1 cellular context compared by ENCODE assay signal in the genomic region with DNA sequence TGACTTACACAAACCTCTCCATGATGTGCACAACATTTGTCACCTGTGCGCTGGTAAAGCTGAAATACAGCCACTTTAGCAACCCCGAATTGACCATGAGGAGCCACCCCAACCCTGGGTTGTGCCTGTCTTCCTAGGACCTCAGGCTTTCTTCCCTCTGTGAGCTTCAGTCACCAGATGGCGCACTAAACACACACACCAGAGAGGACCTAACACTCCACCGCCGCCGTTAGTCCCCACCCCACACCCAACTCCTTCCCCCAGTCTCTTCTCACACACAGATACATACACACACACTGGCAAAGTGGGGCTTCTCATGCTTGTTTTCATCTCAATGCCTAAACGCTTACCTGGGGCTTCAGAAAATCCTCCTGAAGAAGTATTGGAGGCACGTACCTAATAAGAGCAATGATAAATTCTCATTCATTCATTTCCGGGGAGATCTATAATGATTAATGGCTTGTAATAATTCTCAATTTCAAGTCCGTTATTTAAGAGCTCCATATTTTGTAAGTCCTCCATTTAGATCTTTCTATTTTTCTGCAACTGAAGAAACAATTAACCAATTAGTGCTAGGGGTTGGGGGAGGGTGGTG.
A peak's percentile ranks its signal among the peaks of the same experiment; 100 is the strongest.
TF ChIP-seq lines count a peak whose summit lies in the region.

No MANE protein-coding gene starts in this region.

TF ChIP-seq in IMR-90, 13 proteins besides CTCF, POLR2A, EP300 and RAD21:
- TF ChIP-seq SMC3 (IDR thresholded peaks at IDR 0.05; ENCODE audit: low read depth, low read length) (peak; percentile 98), RFX5 (IDR thresholded peaks at IDR 0.05; ENCODE audit: low read depth, low read length) (no peak), NFE2L2 (IDR thresholded peaks at IDR 0.05; ENCODE audit: low read depth, low read length) (no peak), ELK1 (IDR thresholded peaks at IDR 0.05; ENCODE audit: borderline replicate concordance, low read depth, low read length) (no peak), MAFK (IDR thresholded peaks at IDR 0.05; ENCODE audit: low read depth, low read length) (no peak), FOS (IDR thresholded peaks at IDR 0.05; ENCODE audit: low read depth, low read length) (no peak), CEBPB (IDR thresholded peaks at IDR 0.05; ENCODE audit: low read depth, low read length) (no peak), MAZ (IDR thresholded peaks at IDR 0.05; ENCODE audit: borderline replicate concordance, low read depth, low read length) (peak; percentile 66; the same call in 1 of the 2 replicates), CHD1 (IDR thresholded peaks at IDR 0.05; ENCODE audit: low read depth, low read length) (peak; percentile 73; the same call in 1 of the 2 replicates), RCOR1 (IDR thresholded peaks at IDR 0.05; ENCODE audit: insufficient replicate concordance, low read length) (no peak), MXI1 (IDR thresholded peaks at IDR 0.05; ENCODE audit: borderline replicate concordance, low read depth, low read length) (no peak), BHLHE40 (IDR thresholded peaks at IDR 0.05; ENCODE audit: low read depth, low read length) (no peak)
- TF ChIP-seq, protein P1, sequence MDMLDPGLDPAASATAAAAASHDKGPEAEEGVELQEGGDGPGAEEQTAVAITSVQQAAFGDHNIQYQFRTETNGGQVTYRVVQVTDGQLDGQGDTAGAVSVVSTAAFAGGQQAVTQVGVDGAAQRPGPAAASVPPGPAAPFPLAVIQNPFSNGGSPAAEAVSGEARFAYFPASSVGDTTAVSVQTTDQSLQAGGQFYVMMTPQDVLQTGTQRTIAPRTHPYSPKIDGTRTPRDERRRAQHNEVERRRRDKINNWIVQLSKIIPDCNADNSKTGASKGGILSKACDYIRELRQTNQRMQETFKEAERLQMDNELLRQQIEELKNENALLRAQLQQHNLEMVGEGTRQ (IDR thresholded peaks at IDR 0.05; ENCODE audit: low read depth, low read length): no peak
